25 cellular contexts compared by ENCODE assay signal in genomic region chr6:36381502-36382389, GRCh38. TPM values are rescaled to one million over a fixed set of nuclear protein-coding genes. Genes with fewer than 3 reads are reported as not detected.
DNase-seq lines count a peak whose midpoint lies in the region; ATAC-seq, FAIRE-seq and TF ChIP-seq lines count a peak whose summit lies in the region.
"Had no signal": no experiment of that assay in that cellular context is flagged by ENCODE, and none has a peak within 500 bp of the region (broad histone marks: within the 10 kb centered on the region; RNA-seq: fewer than 3 reads in every experiment).

No MANE protein-coding gene starts in this region.

- no peaks in the 10 kb centered on the region for H3K9me3 ChIP-seq in ascending aorta
- H3K9me3 ChIP-seq: esophagus muscularis mucosa, SK-N-SH, suprapubic skin had no signal

- H3K36me3 Mint-ChIP-seq in type B pancreatic cell = no peaks in the 10 kb centered on the region
- H3K36me3 Mint-ChIP-seq: natural killer cell had no signal

- no peak overlapping the region for H3K27ac Mint-ChIP-seq in type B pancreatic cell
- H3K27ac Mint-ChIP-seq: natural killer cell, T-helper 17 cell had no signal

- ATAC-seq in GM21723 (IDR thresholded peaks at IDR 0.05; ENCODE audit: unreplicated experiment) = peak; percentile 48
- ATAC-seq in HG02885 (IDR thresholded peaks at IDR 0.05; ENCODE audit: poor library complexity, unreplicated experiment) = no peak
- ATAC-seq: natural killer cell, T-helper 17 cell had no signal

- intact Hi-C loops in ascending aorta (cut with DNase I) (no loop called here), posterior vena cava (cut with DNase I) (no loop called here)

- no peak overlapping the region for H3K4me3 ChIP-seq in ascending aorta
- H3K4me3 ChIP-seq: esophagus muscularis mucosa, smooth muscle cell, suprapubic skin had no signal

- peak overlapping the region; percentile 56 to 63 for H3K27ac ChIP-seq in ascending aorta
- H3K27ac ChIP-seq: esophagus muscularis mucosa, suprapubic skin had no signal

- no peak overlapping the region for H3K4me3 Mint-ChIP-seq in type B pancreatic cell
- H3K4me3 Mint-ChIP-seq: CD14-positive monocyte, natural killer cell, T-helper 17 cell had no signal

- TF ChIP-seq POLR2A in GM12891 (IDR thresholded peaks at IDR 0.05; ENCODE audit: low read depth, low read length) = no peak

- no peaks in the 10 kb centered on the region for H3K27me3 ChIP-seq in ascending aorta
- H3K27me3 ChIP-seq: esophagus muscularis mucosa, suprapubic skin had no signal

- peaks cover 29% of the 10 kb centered on the region for H3K27me3 Mint-ChIP-seq in type B pancreatic cell

- peaks cover 9 to 46% of the 10 kb centered on the region in 2 donors for H3K4me1 ChIP-seq in ascending aorta

- no peaks in the 10 kb centered on the region for H3K36me3 ChIP-seq in ascending aorta
- H3K36me3 ChIP-seq: esophagus muscularis mucosa, suprapubic skin had no signal

- FAIRE-seq in GM12891 (lab: Jason Lieb, UNC) = peak; percentile 84
- FAIRE-seq: H54 had no signal

- peaks cover 20% of the 10 kb centered on the region for H3K4me1 Mint-ChIP-seq in type B pancreatic cell (ENCODE audit: unreplicated experiment)

- TF ChIP-seq CTCF in ascending aorta (IDR thresholded peaks at IDR 0.05) = no peak
- no peak for TF ChIP-seq CTCF in type B pancreatic cell (conservative IDR thresholded peaks at IDR 0.05)

- DNase-seq in GM12891 (ENCODE audit: insufficient read length, low spot score) (no peak), ascending aorta (ENCODE audit: low spot score in 2 of 2) (no peak), posterior vena cava (ENCODE audit: low spot score) (peak; percentile 55), type B pancreatic cell (ENCODE audit: extremely low spot score, unreplicated experiment) (no peak), T-helper 2 cell (no peak)
- DNase-seq: activated CD4-positive, alpha-beta T cell treated with anti-CD3 and anti-CD28 coated beads, Interleukin-2, amount 50 U/mL, for 1 hour; cortex of kidney; foreskin melanocyte; hypothalamus; natural killer cell; NCI-H1092; NCI-H187 treated with DMSO at 0.1 percent for 48 hours; retina; SK-N-SH; stimulated activated CD4-positive, alpha-beta T cell treated with anti-CD3 and anti-CD28 coated beads, Interleukin-2, amount 100 ng/mL, for 24 hours; T-helper 17 cell had no signal

- H3K9me3 Mint-ChIP-seq in type B pancreatic cell = no peaks in the 10 kb centered on the region
- H3K9me3 Mint-ChIP-seq: natural killer cell had no signal

TF ChIP-seq in GM12891, 5 proteins besides CTCF, POLR2A, EP300 and RAD21:
- no peak for TF ChIP-seq POLR2AphosphoS5 (IDR thresholded peaks at IDR 0.05; ENCODE audit: low read depth, low read length)
- TF ChIP-seq PAX5 (IDR thresholded peaks at IDR 0.05; ENCODE audit: insufficient read depth, low read length, severe bottlenecking) = no peak
- no peak for TF ChIP-seq TAF1 (IDR thresholded peaks at IDR 0.05; ENCODE audit: low read depth, low read length)
- peak; percentile 56 for TF ChIP-seq SPI1 (IDR thresholded peaks at IDR 0.05; ENCODE audit: low read depth, low read length)
- no peak for TF ChIP-seq POU2F2 (IDR thresholded peaks at IDR 0.05; ENCODE audit: low read depth, low read length)

RNA-seq across cellular contexts. Expression of gene ETV7, which starts 5.7 kb away (rescaled TPM):
- polyA plus RNA-seq in GM12891 (2012; ENCODE audit: low read depth, missing spikeins) = 4.7 TPM
- total RNA-seq in ascending aorta (not detected), posterior vena cava (under 1 TPM in 1 of 2 donors, not detected in 1; 0.57 TPM), type B pancreatic cell (ENCODE audit: low replicate concordance) (1.7 and 3.3 TPM in 2 replicates)
- total RNA-seq: smooth muscle cell had no signal

RNA-seq across cellular contexts. Expression of gene BNIP5, which starts 45.1 kb away (rescaled TPM):
- polyA plus RNA-seq in GM12891 (2012; ENCODE audit: low read depth, missing spikeins) = 0.12 TPM
- total RNA-seq in ascending aorta (not detected), posterior vena cava (not detected), type B pancreatic cell (ENCODE audit: low replicate concordance) (1.4 and 2.1 TPM in 2 replicates)
- total RNA-seq: esophagus muscularis mucosa, liver, natural killer cell, omental fat pad, smooth muscle cell, T-helper 17 cell had no signal
- polyA plus RNA-seq: CD14-positive monocyte, liver, SK-N-SH, smooth muscle cell had no signal
